ENCODE assay signal across 11 cellular contexts in genomic region chr4:30722916-30723270, GRCh38. TPM values are rescaled to one million over a fixed set of nuclear protein-coding genes. Genes with fewer than 3 reads are reported as not detected.
DNase-seq lines count a peak whose midpoint lies in the region; ATAC-seq and TF ChIP-seq lines count a peak whose summit lies in the region.
"Had no signal": no experiment of that assay in that cellular context is flagged by ENCODE, and none has a peak within 500 bp of the region (broad histone marks: within the 10 kb centered on the region; RNA-seq: fewer than 3 reads in every experiment).

No MANE protein-coding gene starts in this region.

- H4K20me1 ChIP-seq in GM23338 (replicated peaks; ENCODE audit: insufficient read depth) = peaks cover 4% of the 10 kb centered on the region; the same call in 1 of the 2 replicates

- H3K27ac ChIP-seq in GM23338 (ENCODE audit: low read depth) = no peak overlapping the region

- no peak for TF ChIP-seq CTCF in GM23338 (conservative IDR thresholded peaks at IDR 0.05; ENCODE audit: low read depth in 2 of 2)
- TF ChIP-seq CTCF in astrocyte of the spinal cord (IDR thresholded peaks at IDR 0.05; ENCODE audit: low read depth, low read length) = no peak
- no peak for TF ChIP-seq CTCF in retinal pigment epithelial cell (conservative IDR thresholded peaks at IDR 0.05; ENCODE audit: low read depth, low read length)

- H3K9me2 ChIP-seq in GM23338 (ENCODE audit: insufficient read depth) = no peaks in the 10 kb centered on the region

- H3K27me3 ChIP-seq in GM23338 (ENCODE audit: insufficient read depth) (peaks cover 56% of the 10 kb centered on the region), HAP-1 (ENCODE audit: low read depth) (peaks cover 22% of the 10 kb centered on the region)

- H2AFZ ChIP-seq in GM23338 = peak overlapping the region; percentile 88

- H3K9me3 Mint-ChIP-seq in GM23338 = peaks cover 4% of the 10 kb centered on the region; the same call in 2 of the 3 replicates

- H3K79me2 ChIP-seq in GM23338 (replicated peaks; ENCODE audit: insufficient read depth) = no peaks in the 10 kb centered on the region

- DNase-seq in GM23338 (ENCODE audit: low spot score) = peak; percentile 45
- no peak for DNase-seq in astrocyte of the spinal cord (ENCODE audit: low read depth, low spot score)
- no peak for DNase-seq in retinal pigment epithelial cell (ENCODE audit: low read depth)
- DNase-seq in erythroblast (lab: John Stamatoyannopoulos, UW) = no peak
- DNase-seq in HAP-1 (ENCODE audit: low spot score in 2 of 2) = no peak
- DNase-seq: activated CD4-positive, CD25-positive, alpha-beta regulatory T cell treated with anti-CD3 and anti-CD28 coated beads, Interleukin-2, amount 50 U/mL, for 72 hours; midbrain; MV-4-11 had no signal

- H3K36me3 Mint-ChIP-seq in GM23338 (ENCODE audit: low read depth) = no peaks in the 10 kb centered on the region

- peak overlapping the region; percentile 98 for H3K4me2 ChIP-seq in GM23338

- TF ChIP-seq POLR2A in erythroblast (IDR thresholded peaks at IDR 0.05; ENCODE audit: low read length) = no peak

- no peaks in the 10 kb centered on the region for H3K36me3 ChIP-seq in GM23338 (ENCODE audit: insufficient read depth)
- H3K36me3 ChIP-seq in HAP-1 (replicated peaks) = no peaks in the 10 kb centered on the region

- peaks cover 19% of the 10 kb centered on the region for H3K4me1 Mint-ChIP-seq in GM23338

- no peak overlapping the region for H3K27ac Mint-ChIP-seq in GM23338

- in situ Hi-C loops in astrocyte of the spinal cord (cut with HindIII; ENCODE audit: low sequenced_read_pairs) = no loop called here
- in situ Hi-C loops in HAP-1 (cut with MboI; ENCODE audit: low sequenced_read_pairs) = loop anchor here (5.0 to 25.0 kb wide), 2 partner anchors 319 to 589 kb away; no protein-coding TSS in a partner anchor

- H3K4me3 ChIP-seq in GM23338 (peak overlapping the region; percentile 96), astrocyte of the spinal cord (ENCODE audit: low read depth, low read length) (peak overlapping the region; percentile 49), iPS-11a (ENCODE audit: low read depth, low read length) (peak overlapping the region; percentile 45), retinal pigment epithelial cell (ENCODE audit: low read length) (peak overlapping the region; percentile 92), HAP-1 (no peak overlapping the region)

- H3K27me3 Mint-ChIP-seq in GM23338 (ENCODE audit: insufficient read depth, low read depth, poor library complexity) = peaks cover 61% of the 10 kb centered on the region

- H3K4me1 ChIP-seq in GM23338 (ENCODE audit: insufficient read depth) (peaks cover 9% of the 10 kb centered on the region; the same call in 1 of the 2 replicates), HAP-1 (0 out of 2 replicates have a peak, but pooled peaks cover 7% of the 10 kb centered on the region)

- peak overlapping the region; percentile 72 for H3K4me3 Mint-ChIP-seq in GM23338

- peaks cover 8% of the 10 kb centered on the region; the same call in 1 of the 2 replicates for H3F3A ChIP-seq in GM23338 (replicated peaks; ENCODE audit: low read depth)

- H3K9me3 ChIP-seq in HAP-1 = no peaks in the 10 kb centered on the region

- ATAC-seq in GM23338 (no peak), GM21529 (IDR thresholded peaks at IDR 0.05; ENCODE audit: unreplicated experiment) (no peak), GM21576 (IDR thresholded peaks at IDR 0.05; ENCODE audit: unreplicated experiment) (no peak)

TF ChIP-seq in GM23338, 12 proteins besides CTCF, POLR2A, EP300 and RAD21:
- TF ChIP-seq ZNF114 (CRISPR knock-in tag; IDR thresholded peaks at IDR 0.05) (no peak), STAT1 (IDR thresholded peaks at IDR 0.05; ENCODE audit: unreplicated experiment) (no peak), CREB1 (CRISPR knock-in tag; IDR thresholded peaks at IDR 0.05; ENCODE audit: low read depth) (no peak), EZH2 (IDR thresholded peaks at IDR 0.05; ENCODE audit: low read depth, unreplicated experiment) (peak; percentile 65)

RNA-seq across cellular contexts. Expression of gene PCDH7, which starts 2.7 kb away (rescaled TPM):
- total RNA-seq in GM23338 (2014; rRNA removed; shearing (Covaris generic)) = 7.6 and 10.8 TPM in 2 replicates
- polyA plus RNA-seq in GM23338 (2016; fragmentation: Nextera tagmentation; extraction: Ambion mirVana) = 2.4 and 2.7 TPM in 2 replicates
